ENCODE assay signal across 19 cellular contexts in the genomic region with DNA sequence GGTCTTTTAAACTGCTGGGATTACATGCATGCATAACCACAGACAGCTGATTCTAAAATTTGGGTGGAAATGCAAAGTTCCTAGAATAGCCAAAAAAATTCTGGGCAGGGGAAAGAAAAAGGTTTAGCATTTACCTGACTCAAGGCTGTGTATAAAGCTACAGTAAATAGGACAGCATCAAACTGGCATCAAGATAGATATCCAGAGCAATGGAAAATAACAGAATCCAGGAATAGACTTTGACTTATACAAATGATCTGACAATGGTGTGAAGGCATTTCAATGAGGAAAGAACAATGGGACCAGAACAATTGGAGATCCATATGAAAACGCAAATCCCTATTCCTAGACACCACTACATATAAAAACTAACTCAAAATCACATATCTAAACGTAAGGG. TPM values are rescaled to one million over a fixed set of nuclear protein-coding genes. Genes with fewer than 3 reads are reported as not detected.
A peak's percentile ranks its signal among the peaks of the same experiment; 100 is the strongest.
DNase-seq lines count a peak whose midpoint lies in the region; ATAC-seq, FAIRE-seq and TF ChIP-seq lines count a peak whose summit lies in the region.
"Had no signal": no experiment of that assay in that cellular context is flagged by ENCODE, and none has a peak within 500 bp of the region (broad histone marks: within the 10 kb centered on the region; RNA-seq: fewer than 3 reads in every experiment).

No MANE protein-coding gene starts in this region.

- CTCF ChIA-PET in HEK293 (lab: Yijun Ruan, JAX) (interaction anchor here (0.5 to 7.9 kb wide), 12 partner anchors 10 to 1245 kb away, joined by 3 to 76 read pairs (median 4); a partner anchor contains a TSS), K562 (lab: Yijun Ruan, JAX; ENCODE audit: low intra/inter-chr PET ratio) (no interaction called here)

- H3K36me3 Mint-ChIP-seq in nephron progenitor cell (ENCODE audit: low read depth) = peaks cover 31% of the 10 kb centered on the region

- H3K27me3 ChIP-seq in left ventricle myocardium inferior (ENCODE audit: low read depth) = no peaks in the 10 kb centered on the region
- H3K27me3 ChIP-seq in K562 (ENCODE audit: control insufficient read depth in 2 of 2, insufficient read depth in 2 of 2, low read length in 2 of 2) = no peaks in the 10 kb centered on the region
- no peaks in the 10 kb centered on the region for H3K27me3 ChIP-seq in left lung

- peaks cover 82% of the 10 kb centered on the region for H3K79me2 ChIP-seq in K562 (ENCODE audit: control insufficient read depth, insufficient read depth, low read length)

- no peak for TF ChIP-seq POLR2A in K562 (conservative IDR thresholded peaks at IDR 0.05)

- no peak overlapping the region for H3K4me3 Mint-ChIP-seq in nephron progenitor cell

- TF ChIP-seq CTCF in left ventricle myocardium inferior (IDR thresholded peaks at IDR 0.05; ENCODE audit: borderline replicate concordance) = no peak
- TF ChIP-seq CTCF in HEK293 (tag by site-specific recombination; IDR thresholded peaks at IDR 0.05) = no peak
- no peak for TF ChIP-seq CTCF in K562 (IDR thresholded peaks at IDR 0.05 in 2 of 3, conservative IDR thresholded peaks at IDR 0.05 in 1 of 3; ENCODE audit: insufficient read depth in 2 of 3, low read depth in 1 of 3, low read length in 3 of 3)
- no peak for TF ChIP-seq CTCF in nephron progenitor cell (IDR thresholded peaks at IDR 0.05)
- no peak for TF ChIP-seq CTCF in left lung (IDR thresholded peaks at IDR 0.05)

- H3K9ac ChIP-seq in K562 (ENCODE audit: insufficient read depth in 1 of 2, low read depth in 2 of 2, low read length in 2 of 2) = no peak overlapping the region
- H3K9ac ChIP-seq: GM23248 had no signal

- peak overlapping the region; percentile 29 for H3K27ac ChIP-seq in left ventricle myocardium inferior (replicated peaks)
- H3K27ac ChIP-seq in HEK293 (ENCODE audit: extremely low read depth, low read depth, low read length) = no peak overlapping the region
- H3K27ac ChIP-seq in K562 (ENCODE audit: extremely low read depth, low read depth, low read length) = no peak overlapping the region; the same call in 2 of the 3 replicates
- no peak overlapping the region for H3K27ac ChIP-seq in left lung
- H3K27ac ChIP-seq: GM23248 had no signal

- 45% methylated on average over 2 of the region's 2 CpGs for WGBS in K562 (ENCODE audit: insufficient coverage, low coverage, missing lambda C conversion rate)

- no peak for TF ChIP-seq RAD21 in K562 (CRISPR knock-in tag; conservative IDR thresholded peaks at IDR 0.05 in 1 of 2, IDR thresholded peaks at IDR 0.05 in 1 of 2)

- H3K4me2 ChIP-seq in K562 (ENCODE audit: insufficient read depth, low read length) = no peak overlapping the region

- H3K9me3 ChIP-seq in left ventricle myocardium inferior (replicated peaks) (peaks cover 5% of the 10 kb centered on the region), HEK293 (ENCODE audit: control insufficient read depth, insufficient read depth, low read depth, low read length) (no peaks in the 10 kb centered on the region), K562 (replicated peaks; ENCODE audit: control insufficient read depth, insufficient read depth, low read depth, low read length) (no peaks in the 10 kb centered on the region), left lung (no peaks in the 10 kb centered on the region)

- no peak for TF ChIP-seq EP300 in K562 (IDR thresholded peaks at IDR 0.05; ENCODE audit: low read length)

- intact Hi-C loops in left ventricle myocardium inferior (cut with micrococcal nuclease) = no loop called here
- intact Hi-C loops in cardiac septum (cut with DNase I) = no loop called here
- intact Hi-C loops in K562 (cut with micrococcal nuclease) = no loop called here
- intact Hi-C loops in left lung (cut with DNase I) = no loop called here

- no TSS peak for BruUV-seq in K562 (replicated peaks; lab: Mats Ljungman, UMichigan)

- no peak for DNase-seq in left ventricle myocardium inferior
- no peak for DNase-seq in cardiac septum (ENCODE audit: low spot score)
- no peak for DNase-seq in K562 (ENCODE audit: extremely low read depth in 1 of 4, low spot score in 3 of 4)
- no peak for DNase-seq in nephron progenitor cell
- no peak for DNase-seq in activated CD4-positive, alpha-beta T cell treated with anti-CD3 and anti-CD28 coated beads for 4 hours
- DNase-seq in left lung = no peak
- DNase-seq: C1 segment of cervical spinal cord; Calu3; CD4-positive, alpha-beta memory T cell; COR-L47; DMS53; DMS79 treated with DMSO at 0.1 percent for 48 hours; GF-D8; GM23248; H7; HCEC 1CT had no signal

- H3K4me3 ChIP-seq in left ventricle myocardium inferior (no peak overlapping the region), HEK293 (ENCODE audit: low read depth, low read length) (no peak overlapping the region), K562 (no peak overlapping the region), left lung (no peak overlapping the region)
- H3K4me3 ChIP-seq: GM23248 had no signal

- peak overlapping the region; percentile 23 for H3K27ac Mint-ChIP-seq in nephron progenitor cell

- H3K9me1 ChIP-seq in K562 (ENCODE audit: control insufficient read depth, insufficient read depth, low read length) = no peaks in the 10 kb centered on the region

- peaks cover 6% of the 10 kb centered on the region; the same call in 1 of the 2 replicates for H4K20me1 ChIP-seq in K562 (replicated peaks; ENCODE audit: control insufficient read depth, insufficient read depth, low read length)

- peaks cover 50% of the 10 kb centered on the region for H3K4me1 ChIP-seq in left ventricle myocardium inferior
- peaks cover 22% of the 10 kb centered on the region for H3K4me1 ChIP-seq in HEK293 (ENCODE audit: control insufficient read depth, insufficient read depth, low read length)
- H3K4me1 ChIP-seq in K562 (replicated peaks in 1 of 2; ENCODE audit: control insufficient read depth in 2 of 2, insufficient read depth in 2 of 2, low read length in 2 of 2) = peaks cover 8 to 37% of the 10 kb centered on the region in 2 experiments; a peak in 4 of 5 replicates
- H3K4me1 ChIP-seq in left lung = peaks cover 12 to 61% of the 10 kb centered on the region in 2 donors

- H3K36me3 ChIP-seq in left ventricle myocardium inferior (peaks cover 8% of the 10 kb centered on the region), HEK293 (ENCODE audit: control insufficient read depth in 2 of 2, insufficient read depth in 1 of 2, low read length in 2 of 2) (peaks cover 3% of the 10 kb centered on the region in 2 experiments; a peak in 2 of 3 replicates), K562 (ENCODE audit: control insufficient read depth, insufficient read depth, low read length) (peaks cover 17% of the 10 kb centered on the region; the same call in 1 of the 3 replicates), left lung (peaks cover 0 to 13% of the 10 kb centered on the region in 2 donors)

- H2AFZ ChIP-seq in K562 (ENCODE audit: low read depth, low read length) = no peak overlapping the region
- H2AFZ ChIP-seq: GM23248 had no signal

- H3K27me3 Mint-ChIP-seq in nephron progenitor cell (ENCODE audit: low read depth, poor library complexity) = peaks cover 2% of the 10 kb centered on the region
- H3K27me3 Mint-ChIP-seq: CD4-positive, alpha-beta memory T cell had no signal

- peaks cover 16% of the 10 kb centered on the region for H3K9me3 Mint-ChIP-seq in nephron progenitor cell
- H3K9me3 Mint-ChIP-seq: CD4-positive, alpha-beta memory T cell had no signal

- peak; percentile 29 for FAIRE-seq in K562 (lab: Jason Lieb, UNC)
- FAIRE-seq: GM12892, H1 had no signal

- POLR2A ChIA-PET in HEK293 (lab: Yijun Ruan, JAX) = no interaction called here
- POLR2A ChIA-PET in K562 (lab: Yijun Ruan, JAX) = interaction anchor here (0.7 to 4.6 kb wide), 3 partner anchors 8 to 35 kb away, joined by 3 to 31 read pairs (median 6); a partner anchor contains a TSS

- in situ Hi-C loops in K562 (cut with MboI) = no loop called here

- H3K4me1 Mint-ChIP-seq in nephron progenitor cell = peaks cover 19% of the 10 kb centered on the region

- ATAC-seq in K562 (no peak), left lung (no peak)

TF ChIP-seq in HEK293, 187 proteins besides CTCF, POLR2A, EP300 and RAD21:
- no peak for TF ChIP-seq ZNF169 (tag by site-specific recombination; IDR thresholded peaks at IDR 0.05)
- TF ChIP-seq ZNF341 (tag by site-specific recombination; IDR thresholded peaks at IDR 0.05; ENCODE audit: low read depth) = peak; percentile 17; the same call in 1 of the 2 replicates

TF ChIP-seq in K562, 482 proteins besides CTCF, POLR2A, EP300 and RAD21 (continues in another document):
- TF ChIP-seq ZNF263 (CRISPR knock-in tag; IDR thresholded peaks at IDR 0.05; ENCODE audit: borderline replicate concordance) (no peak), U2AF1 (optimal IDR thresholded peaks at IDR 0.05; ENCODE audit: low read depth, low read length) (no peak)
- TF ChIP-seq, protein P1, sequence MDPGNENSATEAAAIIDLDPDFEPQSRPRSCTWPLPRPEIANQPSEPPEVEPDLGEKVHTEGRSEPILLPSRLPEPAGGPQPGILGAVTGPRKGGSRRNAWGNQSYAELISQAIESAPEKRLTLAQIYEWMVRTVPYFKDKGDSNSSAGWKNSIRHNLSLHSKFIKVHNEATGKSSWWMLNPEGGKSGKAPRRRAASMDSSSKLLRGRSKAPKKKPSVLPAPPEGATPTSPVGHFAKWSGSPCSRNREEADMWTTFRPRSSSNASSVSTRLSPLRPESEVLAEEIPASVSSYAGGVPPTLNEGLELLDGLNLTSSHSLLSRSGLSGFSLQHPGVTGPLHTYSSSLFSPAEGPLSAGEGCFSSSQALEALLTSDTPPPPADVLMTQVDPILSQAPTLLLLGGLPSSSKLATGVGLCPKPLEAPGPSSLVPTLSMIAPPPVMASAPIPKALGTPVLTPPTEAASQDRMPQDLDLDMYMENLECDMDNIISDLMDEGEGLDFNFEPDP (CRISPR knock-in tag; IDR thresholded peaks at IDR 0.05) = no peak

RNA-seq across cellular contexts. Expression of a gene that starts 12.9 kb away (rescaled TPM):
- total RNA-seq in left ventricle myocardium inferior = 22.9 TPM
- total RNA-seq in cardiac septum = 21.4 TPM
- total RNA-seq in K562 (2011; cell fraction: chromatin; rRNA removed; ENCODE audit: low replicate concordance) = 151 and 164 TPM in 2 replicates
- 64.0 and 71.8 TPM in 2 replicates for total RNA-seq in K562 (2011; cell fraction: nucleolus; rRNA removed)
- total RNA-seq in K562 (2011; cell fraction: nucleoplasm; rRNA removed) = 86.6 and 97.9 TPM in 2 replicates
- total RNA-seq in K562 (2014; rRNA removed) = 9.4 and 10.7 TPM in 2 replicates
- 11.5 and 13.6 TPM in 2 replicates for total RNA-seq in K562 (2014; rRNA removed; fragmentation: Illumina TruSeq; extraction: Trizol)
- total RNA-seq in K562 (2015; rRNA removed; fragmentation: Illumina TruSeq; extraction: Trizol) = 12.2 and 12.7 TPM in 2 replicates
- total RNA-seq in K562 (2021) = 25.6 and 27.6 TPM in 2 replicates
- 11.7 and 16.6 TPM in 2 replicates for polyA plus RNA-seq in K562 (2011; rRNA removed)
- 10.4 and 11.1 TPM in 2 replicates for polyA plus RNA-seq in K562 (2011; cell fraction: cytosol; rRNA removed)
- 97.6 and 134 TPM in 2 replicates for polyA plus RNA-seq in K562 (2011; cell fraction: nucleus; rRNA removed)
- 13.5 and 14.1 TPM in 2 replicates for polyA plus RNA-seq in K562 (2012)
- polyA plus RNA-seq in K562 (2014; fragmentation: Illumina TruSeq; extraction: Trizol) = 14.3 and 16.8 TPM in 2 replicates
- polyA plus RNA-seq in K562 (2014; fragmentation: Nextera tagmentation; extraction: Ambion mirVana) = 1 to 10 TPM; 4.3 to 4.6 TPM
- polyA plus RNA-seq in K562 (2014; rRNA removed) = 13.0 TPM in 2 replicates
- 35.5 and 36.9 TPM in 2 replicates for polyA minus RNA-seq in K562 (2011; rRNA and poly(A)+ RNA removed)
- 28.7 and 28.9 TPM in 2 replicates for polyA minus RNA-seq in K562 (2011; cell fraction: cytosol; rRNA and poly(A)+ RNA removed)
- polyA minus RNA-seq in K562 (2011; cell fraction: nucleus; rRNA and poly(A)+ RNA removed) = 34.3 and 60.0 TPM in 2 replicates
- 10 to 100 TPM; 73.4 to 76.9 TPM for total RNA-seq in left lung
